In the genomic region with DNA sequence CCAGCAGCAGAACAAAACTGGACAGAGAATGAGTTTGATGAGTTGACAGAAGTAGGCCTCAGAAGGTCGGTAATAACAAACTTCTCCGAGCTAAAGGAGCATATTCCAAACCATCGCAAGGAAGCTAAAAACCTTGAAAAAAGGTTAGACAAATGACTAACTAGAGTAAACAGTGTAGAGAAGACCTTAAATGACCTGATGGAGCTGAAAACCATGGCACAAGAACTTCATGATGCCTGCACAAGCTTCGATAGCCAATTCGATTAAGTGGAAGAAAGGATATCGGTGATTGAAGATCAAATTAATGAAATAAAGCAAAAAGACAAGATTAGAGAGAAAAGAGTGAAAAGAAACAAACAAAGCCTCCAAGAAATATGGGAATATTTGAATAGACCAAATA, we compare ENCODE assay signal across 1 cellular context. TPM values are rescaled to one million over a fixed set of nuclear protein-coding genes. Genes with fewer than 3 reads are reported as not detected.
"Had no signal": no experiment of that assay in that cellular context is flagged by ENCODE, and none has a peak within 500 bp of the region (broad histone marks: within the 10 kb centered on the region; RNA-seq: fewer than 3 reads in every experiment).

No MANE protein-coding gene starts in this region.

RNA-seq across cellular contexts. Expression of gene PARVA, which starts 10.3 kb away (rescaled TPM):
- total RNA-seq: OCI-LY7 had no signal
